ENCODE assay signal across 9 cellular contexts in the genomic region with DNA sequence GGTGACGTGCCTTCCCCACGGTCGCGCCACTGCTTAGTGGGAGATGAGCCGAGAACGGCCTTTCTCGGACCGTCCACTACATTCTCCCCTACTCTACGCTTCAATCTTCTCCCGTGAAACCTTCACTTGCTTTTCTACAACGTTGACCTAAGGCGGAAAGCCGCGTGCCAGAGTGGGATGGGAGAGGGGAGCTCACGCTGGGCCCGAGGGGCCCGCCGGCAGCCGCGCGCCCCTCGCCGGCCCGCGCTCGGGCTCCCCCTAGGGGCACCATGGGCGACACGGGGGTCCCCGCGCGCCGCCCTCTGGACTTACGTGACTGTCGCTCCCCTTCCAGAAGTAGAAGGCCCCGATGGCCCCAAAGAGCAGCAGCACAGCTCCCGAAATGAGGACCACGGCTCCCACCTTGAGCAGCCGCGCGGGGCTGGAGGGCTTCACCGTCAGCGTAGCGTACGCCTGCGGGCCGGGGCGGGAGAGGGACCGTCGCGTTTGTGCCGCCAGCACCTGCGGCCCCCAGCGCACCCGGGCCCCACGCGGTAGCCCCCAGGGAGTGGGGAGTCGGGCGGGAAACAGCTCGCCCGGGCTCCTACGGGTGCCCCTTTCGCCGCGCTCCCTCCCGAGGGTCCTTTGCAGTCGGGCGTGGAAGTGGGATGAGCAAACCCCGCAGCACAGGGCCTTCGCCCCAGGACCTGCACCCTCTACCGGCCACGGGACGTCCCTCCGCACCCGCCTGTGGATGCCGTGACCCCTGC. TPM values are rescaled to one million over a fixed set of nuclear protein-coding genes. Genes with fewer than 3 reads are reported as not detected.
DNase-seq lines count a peak whose midpoint lies in the region; ATAC-seq and FAIRE-seq lines count a peak whose summit lies in the region.
"Had no signal": no experiment of that assay in that cellular context is flagged by ENCODE, and none has a peak within 500 bp of the region (broad histone marks: within the 10 kb centered on the region; RNA-seq: fewer than 3 reads in every experiment).

No MANE protein-coding gene starts in this region.

- H3K36me3 ChIP-seq in ectodermal cell (ENCODE audit: control insufficient read depth, insufficient read depth, low read length), result no peaks in the 10 kb centered on the region
- H3K36me3 ChIP-seq: SJSA1 had no signal

- peaks cover 44 to 66% (median 50%) of the 10 kb centered on the region in 3 donors for H3K27me3 Mint-ChIP-seq in naive B cell

- H3K27ac ChIP-seq in ectodermal cell (ENCODE audit: insufficient read depth, low read depth, low read length, poor library complexity, severe bottlenecking), result no peak overlapping the region
- H3K27ac ChIP-seq: SJSA1 had no signal

- H3K4me1 Mint-ChIP-seq in naive B cell, result peaks cover 7 to 8% (median 8%) of the 10 kb centered on the region in 3 donors

- no peaks in the 10 kb centered on the region for H3K9me3 ChIP-seq in ectodermal cell (ENCODE audit: control insufficient read depth, low read length)
- H3K9me3 ChIP-seq: SJSA1 had no signal

- peaks cover 6% of the 10 kb centered on the region for H3K4me1 ChIP-seq in ectodermal cell (ENCODE audit: control insufficient read depth, insufficient read depth, low read length)
- H3K4me1 ChIP-seq: SJSA1 had no signal

- peak overlapping the region; percentile 52 for H3K4me3 ChIP-seq in ectodermal cell (ENCODE audit: insufficient read depth, low read depth, low read length)
- H3K4me3 ChIP-seq: SJSA1 had no signal

- peaks cover 5 to 24% (median 9%) of the 10 kb centered on the region in 7 donors for H3K9me3 Mint-ChIP-seq in naive B cell

- H3K27ac Mint-ChIP-seq in naive B cell, result no peak overlapping the region

- DNase-seq in Kasumi-1 (lab: John Stamatoyannopoulos, UW) (peak; percentile 28 to 38), naive B cell (peak; percentile 14), urothelium cell line (ENCODE audit: low spot score) (peak; percentile 42), NCI-H82 (lab: John Stamatoyannopoulos, UW) (no peak), SK-N-DZ (ENCODE audit: low spot score) (no peak), SHP77 treated with DMSO at 0.1 percent for 48 hours (lab: John Stamatoyannopoulos, UW) (no peak)

- peak; percentile 65 for ATAC-seq in GM18909 (IDR thresholded peaks at IDR 0.05; ENCODE audit: poor library complexity, unreplicated experiment)
- ATAC-seq in naive B cell (ENCODE audit: low read depth in 2 of 2), result peak; percentile 52 to 63

- no peak for FAIRE-seq in urothelium cell line (lab: Jason Lieb, UNC)

- peak overlapping the region in 5 of 8 donors; percentile 34 to 74 (median 70) for H3K4me3 Mint-ChIP-seq in naive B cell

- peaks cover 7 to 28% of the 10 kb centered on the region in 2 donors for H3K36me3 Mint-ChIP-seq in naive B cell

- H3K27me3 ChIP-seq in ectodermal cell (ENCODE audit: control insufficient read depth, insufficient read depth, low read length, poor library complexity, severe bottlenecking), result peaks cover 27% of the 10 kb centered on the region
- H3K27me3 ChIP-seq: SJSA1 had no signal

- WGBS in ectodermal cell, 2 experiments, result 4% methylated on average over 75 of the region's 75 CpGs

RNA-seq across cellular contexts. Expression of a gene that starts 0.7 kb away (rescaled TPM):
- 6.0 TPM for polyA plus RNA-seq in ectodermal cell (2013, experiment 1 of 4)
- polyA plus RNA-seq in ectodermal cell (2013, experiment 2 of 4), result 5.7 TPM
- polyA plus RNA-seq in ectodermal cell (2013, experiment 3 of 4), result 4.6 TPM
- polyA plus RNA-seq in ectodermal cell (2013, experiment 4 of 4), result 4.3 TPM
- polyA plus RNA-seq in naive B cell (ENCODE audit: low read depth in 6 of 6), result not detected
- polyA plus RNA-seq in SK-N-DZ (2014; cell fraction: cytosol; rRNA removed), result not detected in 2 replicates
- polyA plus RNA-seq in SK-N-DZ (2014; cell fraction: nucleus; rRNA removed), result not detected in 2 replicates

Comparison
In these comparisons a context has a peak if more than half of its experiments do, and no peak if none do; other contexts are left out.
1. DNase-seq: peak in Kasumi-1 (2 of 2), naive B cell (single experiment) and urothelium cell line (single experiment); none in NCI-H82 (single experiment), SK-N-DZ (single experiment) and SHP77 treated with DMSO at 0.1 percent for 48 hours (single experiment).